25 cellular contexts compared by ENCODE assay signal in genomic region chr22:31836010-31836409, GRCh38.
"Had no signal": no experiment of that assay in that cellular context is flagged by ENCODE, and none has a peak within 500 bp of the region (broad histone marks: within the 10 kb centered on the region; RNA-seq: fewer than 3 reads in every experiment).

No MANE protein-coding gene starts in this region.

- H3K9me3 Mint-ChIP-seq: activated CD4-positive, alpha-beta memory T cell treated with anti-CD3 and anti-CD28 coated beads, Interleukin-2, amount 10 ng/mL, durations not matched to agents 7 days and 5 days; activated CD4-positive, alpha-beta T cell treated with anti-CD3 and anti-CD28 coated beads, Interleukin-2, amount 10 ng/mL, durations not matched to agents 24 days and 14 days; activated naive CD4-positive, alpha-beta T cell treated with anti-CD3 and anti-CD28 coated beads, Interleukin-2, amount 10 ng/mL, durations not matched to agents 7 days and 5 days; brain; immature natural killer cell; nephron progenitor cell; stimulated activated naive CD8-positive, alpha-beta T cell treated with anti-CD3 and anti-CD28 coated beads, Interleukin-15, Interleukin-2, amounts not matched to agents 100 ng/mL and 50 ng/mL, for 24 hours; T-helper 1 cell treated with Interleukin-12 subunit alpha and Interleukin-12 subunit beta and Interleukin-4 antibody, amounts not matched to agents 30 μg/mL and 1 μg/mL, for 36 hours had no signal

- H3K4me3 ChIP-seq: colonic mucosa, esophagus squamous epithelium, mucosa of descending colon, right lobe of liver, skin epidermis, thyroid gland, upper lobe of right lung had no signal

- H3K9ac ChIP-seq: parathyroid adenoma had no signal

- H3K9me3 ChIP-seq: colonic mucosa, esophagus squamous epithelium, mucosa of descending colon, right lobe of liver, thyroid gland, upper lobe of right lung had no signal

- H3K27me3 Mint-ChIP-seq: activated CD4-positive, alpha-beta memory T cell treated with anti-CD3 and anti-CD28 coated beads, Interleukin-2, amount 10 ng/mL, durations not matched to agents 7 days and 5 days; activated CD4-positive, alpha-beta T cell treated with anti-CD3 and anti-CD28 coated beads, Interleukin-2, amount 10 ng/mL, durations not matched to agents 24 days and 14 days; activated naive CD4-positive, alpha-beta T cell treated with anti-CD3 and anti-CD28 coated beads, Interleukin-2, amount 10 ng/mL, durations not matched to agents 7 days and 5 days; stimulated activated naive CD8-positive, alpha-beta T cell treated with anti-CD3 and anti-CD28 coated beads, Interleukin-15, Interleukin-2, amounts not matched to agents 100 ng/mL and 50 ng/mL, for 24 hours had no signal

- H3K4me1 ChIP-seq: colonic mucosa, parathyroid adenoma, upper lobe of right lung had no signal

- DNase-seq: activated CD4-positive, alpha-beta memory T cell treated with anti-CD3 and anti-CD28 coated beads, Interleukin-2, amount 10 ng/mL, durations not matched to agents 7 days and 5 days; activated CD4-positive, alpha-beta T cell treated with anti-CD3 and anti-CD28 coated beads, Interleukin-2, amount 10 ng/mL, durations not matched to agents 24 days and 14 days; activated effector memory CD4-positive, alpha-beta T cell treated with anti-CD3 and anti-CD28 coated beads, Interleukin-2, amount 50 U/mL, for 16 hours; activated naive CD4-positive, alpha-beta T cell treated with anti-CD3 and anti-CD28 coated beads, Interleukin-2, amount 10 ng/mL, durations not matched to agents 7 days and 5 days; activated T-cell treated with anti-CD3 and anti-CD28 coated beads for 4 hours; central memory CD4-positive, alpha-beta T cell; colonic mucosa; esophagus squamous epithelium; immature natural killer cell; left ventricle myocardium superior; mammary epithelial cell; mucosa of descending colon; nephron progenitor cell; nucleus accumbens; right lobe of liver; stimulated activated CD4-positive, alpha-beta T cell treated with anti-CD3 and anti-CD28 coated beads, Interleukin-1b, Interleukin-23, amount 100 ng/mL, for 48 hours; substantia nigra; T1000; thyroid gland; upper lobe of right lung had no signal

- H3K4me3 Mint-ChIP-seq: activated CD4-positive, alpha-beta memory T cell treated with anti-CD3 and anti-CD28 coated beads, Interleukin-2, amount 10 ng/mL, durations not matched to agents 7 days and 5 days; activated CD4-positive, alpha-beta T cell treated with anti-CD3 and anti-CD28 coated beads, Interleukin-2, amount 10 ng/mL, durations not matched to agents 24 days and 14 days; activated naive CD4-positive, alpha-beta T cell treated with anti-CD3 and anti-CD28 coated beads, Interleukin-2, amount 10 ng/mL, durations not matched to agents 7 days and 5 days; brain; nephron progenitor cell; stimulated activated naive CD8-positive, alpha-beta T cell treated with anti-CD3 and anti-CD28 coated beads, Interleukin-15, Interleukin-2, amounts not matched to agents 100 ng/mL and 50 ng/mL, for 24 hours; T-helper 1 cell treated with Interleukin-12 subunit alpha and Interleukin-12 subunit beta and Interleukin-4 antibody, amounts not matched to agents 30 μg/mL and 1 μg/mL, for 36 hours had no signal

- H3K27ac ChIP-seq: colonic mucosa, esophagus squamous epithelium, parathyroid adenoma, right lobe of liver, skin epidermis, thyroid gland, upper lobe of right lung had no signal

- H3K4me1 Mint-ChIP-seq: immature natural killer cell had no signal

- H3K27ac Mint-ChIP-seq: activated CD4-positive, alpha-beta memory T cell treated with anti-CD3 and anti-CD28 coated beads, Interleukin-2, amount 10 ng/mL, durations not matched to agents 7 days and 5 days; activated CD4-positive, alpha-beta T cell treated with anti-CD3 and anti-CD28 coated beads, Interleukin-2, amount 10 ng/mL, durations not matched to agents 24 days and 14 days; activated naive CD4-positive, alpha-beta T cell treated with anti-CD3 and anti-CD28 coated beads, Interleukin-2, amount 10 ng/mL, durations not matched to agents 7 days and 5 days; stimulated activated naive CD8-positive, alpha-beta T cell treated with anti-CD3 and anti-CD28 coated beads, Interleukin-15, Interleukin-2, amounts not matched to agents 100 ng/mL and 50 ng/mL, for 24 hours; T-helper 1 cell treated with Interleukin-12 subunit alpha and Interleukin-12 subunit beta and Interleukin-4 antibody, amounts not matched to agents 30 μg/mL and 1 μg/mL, for 36 hours had no signal

- H3K36me3 ChIP-seq: colonic mucosa had no signal

- H3K27me3 ChIP-seq: colonic mucosa, esophagus squamous epithelium, right lobe of liver, thyroid gland, upper lobe of right lung had no signal
